ENCODE assay signal across 2 cellular contexts in genomic region chr16:13064821-13065220, GRCh38.
TF ChIP-seq lines count a peak whose summit lies in the region.

No MANE protein-coding gene starts in this region.

TF ChIP-seq in GM23338, 12 proteins besides CTCF, POLR2A, EP300 and RAD21 (continued from another document):
- TF ChIP-seq JUNB (IDR thresholded peaks at IDR 0.05; ENCODE audit: unreplicated experiment) (no peak), POLR2AphosphoS5 (IDR thresholded peaks at IDR 0.05; ENCODE audit: low read depth) (no peak), ZNF462 (CRISPR knock-in tag; IDR thresholded peaks at IDR 0.05) (no peak), STAT1 (IDR thresholded peaks at IDR 0.05; ENCODE audit: unreplicated experiment) (no peak), ETS1 (IDR thresholded peaks at IDR 0.05) (no peak), CREB1 (CRISPR knock-in tag; IDR thresholded peaks at IDR 0.05; ENCODE audit: low read depth) (no peak), EZH2 (IDR thresholded peaks at IDR 0.05; ENCODE audit: low read depth, unreplicated experiment) (no peak), REST (IDR thresholded peaks at IDR 0.05; ENCODE audit: unreplicated experiment) (no peak), ZNF114 (CRISPR knock-in tag; IDR thresholded peaks at IDR 0.05) (no peak)
TF ChIP-seq in GM23338: peak in this region for 0.

TF ChIP-seq in H1, 55 proteins besides CTCF, POLR2A, EP300 and RAD21 (continued from another document):
- no peak for TF ChIP-seq FOSL1 (IDR thresholded peaks at IDR 0.05; ENCODE audit: insufficient read depth, low read depth, low read length)
- TF ChIP-seq EGR1 (IDR thresholded peaks at IDR 0.05; ENCODE audit: borderline replicate concordance, low read depth, low read length): no peak
- TF ChIP-seq SP2 (IDR thresholded peaks at IDR 0.05; ENCODE audit: low read length): no peak
- TF ChIP-seq USF2 (IDR thresholded peaks at IDR 0.05; ENCODE audit: low read length): no peak
- no peak for TF ChIP-seq BRCA1 (IDR thresholded peaks at IDR 0.05; ENCODE audit: low read depth, low read length)
- no peak for TF ChIP-seq RFX5 (IDR thresholded peaks at IDR 0.05; ENCODE audit: borderline replicate concordance, low read depth, low read length)
- TF ChIP-seq TCF12 (IDR thresholded peaks at IDR 0.05; ENCODE audit: low read depth, low read length): no peak
- TF ChIP-seq NRF1 (IDR thresholded peaks at IDR 0.05; ENCODE audit: low read depth, low read length): no peak
- no peak for TF ChIP-seq YY1 (IDR thresholded peaks at IDR 0.05; ENCODE audit: low read depth, low read length)
- no peak for TF ChIP-seq TEAD4 (IDR thresholded peaks at IDR 0.05; ENCODE audit: low read depth, low read length)
- TF ChIP-seq GABPA (IDR thresholded peaks at IDR 0.05; ENCODE audit: borderline replicate concordance, insufficient read depth, low read length): no peak
